Comparison of ENCODE assay signal across 9 cellular contexts in genomic region chr6:53048431-53049195, GRCh38. TPM values are rescaled to one million over a fixed set of nuclear protein-coding genes. Genes with fewer than 3 reads are reported as not detected.
DNase-seq lines count a peak whose midpoint lies in the region; ATAC-seq and TF ChIP-seq lines count a peak whose summit lies in the region.
"Had no signal": no experiment of that assay in that cellular context is flagged by ENCODE, and none has a peak within 500 bp of the region (broad histone marks: within the 10 kb centered on the region; RNA-seq: fewer than 3 reads in every experiment).

No MANE protein-coding gene starts in this region.

- TF ChIP-seq EP300 in transverse colon (IDR thresholded peaks at IDR 0.05; ENCODE audit: low read depth), result no peak

- peak; percentile 55 for DNase-seq in RWPE1 (ENCODE audit: low spot score)
- DNase-seq in fibroblast of pulmonary artery (ENCODE audit: low read depth), result peak; percentile 91
- no peak for DNase-seq in Caco-2
- DNase-seq in NCI-H2029 (lab: John Stamatoyannopoulos, UW), result no peak
- DNase-seq in DMS 273 (lab: John Stamatoyannopoulos, UW; ENCODE audit: unreplicated experiment), result no peak
- DNase-seq in transverse colon, result no peak

- H3K9me3 ChIP-seq in Caco-2 (no peaks in the 10 kb centered on the region), transverse colon (no peaks in the 10 kb centered on the region)
- H3K9me3 ChIP-seq: neutrophil had no signal

- no peaks in the 10 kb centered on the region; the same call in 1 of the 2 replicates for H3K36me3 ChIP-seq in Caco-2 (ENCODE audit: control insufficient read depth, insufficient read depth, low read length)
- no peaks in the 10 kb centered on the region for H3K36me3 ChIP-seq in transverse colon

- H3K36me3 Mint-ChIP-seq in Caco-2 (ENCODE audit: insufficient read depth, unreplicated experiment), result peaks cover 9% of the 10 kb centered on the region

- H3K27me3 ChIP-seq in Caco-2 (replicated peaks; ENCODE audit: control insufficient read depth, insufficient read depth, low read length) (no peaks in the 10 kb centered on the region), transverse colon (no peaks in the 10 kb centered on the region)
- H3K27me3 ChIP-seq: neutrophil had no signal

- TF ChIP-seq POLR2A in transverse colon (IDR thresholded peaks at IDR 0.05), result no peak

- no peak for TF ChIP-seq CTCF in RWPE1 (conservative IDR thresholded peaks at IDR 0.05; ENCODE audit: low read depth)
- TF ChIP-seq CTCF in fibroblast of pulmonary artery (IDR thresholded peaks at IDR 0.05; ENCODE audit: low read length, missing control alignments), result no peak
- no peak for TF ChIP-seq CTCF in Caco-2 (IDR thresholded peaks at IDR 0.05; ENCODE audit: insufficient read depth in 1 of 2, low read depth in 1 of 2, low read length in 1 of 2, severe bottlenecking in 1 of 2, unreplicated experiment in 1 of 2)
- no peak for TF ChIP-seq CTCF in transverse colon (IDR thresholded peaks at IDR 0.05)

- H3K4me1 Mint-ChIP-seq in Caco-2 (ENCODE audit: low read depth, unreplicated experiment), result peaks cover 7% of the 10 kb centered on the region

- H3K9me3 Mint-ChIP-seq in Caco-2 (ENCODE audit: unreplicated experiment), result no peaks in the 10 kb centered on the region

- no peaks in the 10 kb centered on the region for H3K27me3 Mint-ChIP-seq in Caco-2 (ENCODE audit: insufficient read depth, unreplicated experiment)

- POLR2A ChIA-PET in RWPE1 (lab: Yijun Ruan, JAX; ENCODE audit: low non-redundant PET), result no interaction called here
- POLR2A ChIA-PET in Caco-2 (lab: Charles Lee), result no interaction called here

- intact Hi-C loops in Caco-2 (cut with micrococcal nuclease; ENCODE audit: unreplicated experiment) (no loop called here), transverse colon (cut with DNase I; ENCODE audit: low total_unique reads) (no loop called here)

- WGBS in transverse colon (ENCODE audit: low coverage in 1 of 2), 2 donors, result 88 to 96% methylated on average over 9 of the region's 9 CpGs

- H3K4me3 ChIP-seq in fibroblast of pulmonary artery (replicated peaks; ENCODE audit: low read depth, low read length) (peak overlapping the region; percentile 38), Caco-2 (ENCODE audit: low read depth, low read length) (no peak overlapping the region), transverse colon (no peak overlapping the region)

- H3K27ac Mint-ChIP-seq in Caco-2 (ENCODE audit: unreplicated experiment), result no peak overlapping the region

- no TSS peak for BruUV-seq in Caco-2 (replicated peaks; lab: Mats Ljungman, UMichigan)

- CTCF ChIA-PET in RWPE1 (lab: Yijun Ruan, JAX), result no interaction called here
- CTCF ChIA-PET in Caco-2 (lab: Charles Lee), result no interaction called here

- ATAC-seq in GM18867 (IDR thresholded peaks at IDR 0.05; ENCODE audit: unreplicated experiment), result peak; percentile 75
- ATAC-seq in HG02759 (IDR thresholded peaks at IDR 0.05; ENCODE audit: unreplicated experiment), result peak; percentile 93

- no peak overlapping the region for H3K4me3 Mint-ChIP-seq in Caco-2 (ENCODE audit: unreplicated experiment)

- no peak overlapping the region for H3K27ac ChIP-seq in RWPE1
- H3K27ac ChIP-seq in transverse colon, result no peak overlapping the region
- H3K27ac ChIP-seq: neutrophil had no signal

- H3K4me1 ChIP-seq in Caco-2 (no peaks in the 10 kb centered on the region), transverse colon (peaks cover 0 to 8% (median 0%) of the 10 kb centered on the region in 4 donors)

- in situ Hi-C loops in transverse colon (cut with MboI; ENCODE audit: low pct_ligation_motif_present in 1 of 4, low pct_unique_long_range_greater_than_20kb in 1 of 4, low sequenced_read_pairs in 3 of 4), result no loop called here

RNA-seq across cellular contexts. Expression of gene CILK1, which starts 13.0 kb away (rescaled TPM):
- total RNA-seq in Caco-2 (2022) (14.5 and 15.5 TPM in 2 replicates), transverse colon (10 to 100 TPM in 3 of 4 donors, 1 to 10 TPM in 1; 7.0 to 19.1 (median 16.7) TPM)

RNA-seq across cellular contexts. Expression of gene FBXO9, which starts 16.6 kb away (rescaled TPM):
- total RNA-seq in Caco-2 (2022) (104 and 111 TPM in 2 replicates), transverse colon (100 to 1,000 TPM in 1 of 4 donors, 10 to 100 TPM in 3; 50.5 to 166 (median 64.2) TPM)

RNA-seq across cellular contexts. Expression of gene GSTA4, which starts 53.5 kb away (rescaled TPM):
- 29.5 and 30.3 TPM in 2 replicates for total RNA-seq in Caco-2 (2022)
- 10 to 100 TPM in 2 of 4 donors, 1 to 10 TPM in 2; 1.5 to 47.4 (median 11.2) TPM for total RNA-seq in transverse colon

Comparison
In these comparisons a context has a peak if more than half of its experiments do, and no peak if none do; other contexts are left out.
1. DNase-seq: peak in RWPE1 (single experiment) and fibroblast of pulmonary artery (single experiment); none in Caco-2 (0 of 2), NCI-H2029 (single experiment), DMS 273 (single experiment) and transverse colon (single experiment).